In the genomic region with DNA sequence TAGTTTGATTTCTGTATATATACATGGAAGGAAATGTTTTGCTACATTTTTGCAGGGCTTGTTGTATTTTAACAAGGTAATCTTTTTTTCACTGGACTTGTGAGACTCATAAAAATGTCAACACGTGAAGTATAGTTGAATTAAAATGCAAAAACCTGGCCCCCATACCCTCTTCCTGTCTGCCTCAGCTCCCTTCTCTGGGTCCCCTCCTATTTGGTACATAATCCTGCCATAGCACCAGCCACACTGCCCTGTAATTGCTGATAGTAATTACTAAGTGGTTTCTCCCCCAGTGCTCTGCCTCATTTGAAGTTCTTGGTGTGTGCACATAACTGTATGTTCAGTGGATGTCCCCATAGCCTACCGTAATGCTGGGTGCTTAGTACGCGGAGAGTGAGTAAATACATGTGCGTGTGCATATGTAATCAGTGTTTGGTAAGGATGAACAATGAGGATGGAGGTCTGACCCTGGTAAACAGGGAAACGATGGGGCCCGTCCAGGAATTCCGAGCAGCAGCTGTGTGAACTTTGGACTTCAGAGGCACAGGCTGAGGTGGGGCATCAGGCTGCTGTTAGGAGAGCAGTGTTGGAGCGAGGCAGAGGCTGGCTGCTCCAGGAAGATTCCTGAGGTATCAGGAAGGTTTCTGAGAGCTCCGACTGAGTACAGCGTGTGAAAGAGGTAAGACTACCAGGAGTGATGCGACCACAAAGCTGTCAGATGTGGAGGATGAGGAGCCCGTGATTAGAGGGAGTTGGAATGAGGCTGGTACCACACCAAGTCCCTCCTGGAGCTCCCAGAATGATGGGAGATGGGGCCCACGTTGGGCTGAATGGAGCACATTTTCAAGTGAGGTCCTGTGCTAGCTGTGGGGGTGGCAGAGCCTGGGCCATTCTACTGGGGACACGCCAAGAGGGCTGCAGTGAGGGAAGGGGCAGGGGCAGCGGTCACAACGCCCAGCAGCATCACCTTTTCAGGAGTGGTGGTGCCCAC, we compare ENCODE assay signal across 19 cellular contexts.
DNase-seq lines count a peak whose midpoint lies in the region; ATAC-seq and TF ChIP-seq lines count a peak whose summit lies in the region.
"Had no signal": no experiment of that assay in that cellular context is flagged by ENCODE, and none has a peak within 500 bp of the region (broad histone marks: within the 10 kb centered on the region; RNA-seq: fewer than 3 reads in every experiment).

No MANE protein-coding gene starts in this region.

- H3K9ac ChIP-seq in smooth muscle cell (ENCODE audit: low read depth), result no peak overlapping the region

- H4K20me1 ChIP-seq in smooth muscle cell (ENCODE audit: low read depth), result no peaks in the 10 kb centered on the region

- H3K27ac Mint-ChIP-seq in stimulated activated naive CD8-positive, alpha-beta T cell treated with anti-CD3 and anti-CD28 coated beads, Interleukin-15, amount 100 ng/mL, for 72 hours, result peak overlapping the region in 1 of 2 donors; percentile 16
- H3K27ac Mint-ChIP-seq: IgD-negative memory B cell, natural killer cell had no signal

- no peak for TF ChIP-seq CTCF in smooth muscle cell (IDR thresholded peaks at IDR 0.05; ENCODE audit: borderline replicate concordance, insufficient read depth, poor library complexity, severe bottlenecking)

- no peak overlapping the region for H3K4me2 ChIP-seq in smooth muscle cell

- H3K9me3 Mint-ChIP-seq in stimulated activated naive CD8-positive, alpha-beta T cell treated with anti-CD3 and anti-CD28 coated beads, Interleukin-15, amount 100 ng/mL, for 72 hours, result peaks cover 0 to 6% of the 10 kb centered on the region in 2 donors

- in situ Hi-C loops in HAP-1 (cut with MboI; ENCODE audit: low sequenced_read_pairs) (no loop called here), KBM-7 (cut with MboI; ENCODE audit: low pct_unique_long_range_greater_than_20kb, low sequenced_read_pairs) (no loop called here)

- H3K4me3 ChIP-seq in HAP-1 (no peak overlapping the region), smooth muscle cell (peak overlapping the region; percentile 21)
- H3K4me3 ChIP-seq: gastrocnemius medialis had no signal

- no peaks in the 10 kb centered on the region for H3F3A ChIP-seq in smooth muscle cell (ENCODE audit: low read depth)

- H3K4me1 ChIP-seq in HAP-1 (peaks cover 22% of the 10 kb centered on the region), smooth muscle cell (ENCODE audit: low read depth) (no peaks in the 10 kb centered on the region)

- H3K36me3 ChIP-seq in HAP-1 (replicated peaks) (no peaks in the 10 kb centered on the region), smooth muscle cell (ENCODE audit: low read depth) (no peaks in the 10 kb centered on the region)
- H3K36me3 ChIP-seq: BE2C, gastrocnemius medialis had no signal

- no peaks in the 10 kb centered on the region for H3K27me3 Mint-ChIP-seq in stimulated activated naive CD8-positive, alpha-beta T cell treated with anti-CD3 and anti-CD28 coated beads, Interleukin-15, amount 100 ng/mL, for 72 hours
- H3K27me3 Mint-ChIP-seq: IgD-negative memory B cell had no signal

- no peak overlapping the region for H3K27ac ChIP-seq in smooth muscle cell (ENCODE audit: low read depth)
- H3K27ac ChIP-seq: epithelial cell of prostate, gastrocnemius medialis had no signal

- H3K27me3 ChIP-seq in HAP-1 (ENCODE audit: low read depth), result no peaks in the 10 kb centered on the region
- H3K27me3 ChIP-seq in smooth muscle cell (ENCODE audit: low read depth), result no peaks in the 10 kb centered on the region
- H3K27me3 ChIP-seq: BE2C, gastrocnemius medialis had no signal

- DNase-seq in HAP-1 (ENCODE audit: low spot score in 2 of 2), result peak; percentile 40 to 74
- DNase-seq in NCI-H69 (lab: John Stamatoyannopoulos, UW), result peak; percentile 94
- peak; percentile 22 for DNase-seq in kidney tubule cell (ENCODE audit: low spot score)
- DNase-seq in smooth muscle cell (lab: John Stamatoyannopoulos, UW; ENCODE audit: unreplicated experiment), result no peak
- DNase-seq in stimulated activated naive CD8-positive, alpha-beta T cell treated with anti-CD3 and anti-CD28 coated beads, Interleukin-15, amount 100 ng/mL, for 72 hours, result no peak
- DNase-seq in KBM-7, result no peak
- DNase-seq: activated gamma-delta T cell, anterior cingulate cortex, BE2C, cortex of kidney, DMS79, gastrocnemius medialis, natural killer cell, Right ventricle myocardium superior, substantia nigra, T-helper 2 cell had no signal

- H2AFZ ChIP-seq in smooth muscle cell (ENCODE audit: low read depth), result no peak overlapping the region

- H3K4me3 Mint-ChIP-seq in stimulated activated naive CD8-positive, alpha-beta T cell treated with anti-CD3 and anti-CD28 coated beads, Interleukin-15, amount 100 ng/mL, for 72 hours, result no peak overlapping the region
- H3K4me3 Mint-ChIP-seq: IgD-negative memory B cell, natural killer cell had no signal

- no peak for ATAC-seq in stimulated activated naive CD8-positive, alpha-beta T cell treated with anti-CD3 and anti-CD28 coated beads, Interleukin-15, amount 100 ng/mL, for 72 hours
- no peak for ATAC-seq in HG02885 (IDR thresholded peaks at IDR 0.05; ENCODE audit: poor library complexity, unreplicated experiment)
- ATAC-seq: gastrocnemius medialis, natural killer cell had no signal

- H3K4me1 Mint-ChIP-seq in stimulated activated naive CD8-positive, alpha-beta T cell treated with anti-CD3 and anti-CD28 coated beads, Interleukin-15, amount 100 ng/mL, for 72 hours, result no peaks in the 10 kb centered on the region

- H3K9me3 ChIP-seq in HAP-1, result no peaks in the 10 kb centered on the region
- H3K9me3 ChIP-seq in smooth muscle cell (replicated peaks; ENCODE audit: low read depth), result no peaks in the 10 kb centered on the region
- H3K9me3 ChIP-seq: BE2C, gastrocnemius medialis had no signal

- 89% methylated on average over 17 of the region's 17 CpGs for WGBS in smooth muscle cell (ENCODE audit: low lambda C conversion rate)

- no peaks in the 10 kb centered on the region for H3K79me2 ChIP-seq in smooth muscle cell (ENCODE audit: low read depth)

Comparison
In these comparisons a context has a peak if more than half of its experiments do, and no peak if none do; other contexts are left out.
1. DNase-seq: peak in HAP-1 (2 of 2), NCI-H69 (single experiment) and kidney tubule cell (single experiment); none in smooth muscle cell (single experiment), stimulated activated naive CD8-positive, alpha-beta T cell treated with anti-CD3 and anti-CD28 coated beads, Interleukin-15, amount 100 ng/mL, for 72 hours (0 of 2) and KBM-7 (single experiment).